ENCODE assay signal across 19 cellular contexts in genomic region chr1:35379317-35380000, GRCh38.
DNase-seq lines count a peak whose midpoint lies in the region; ATAC-seq and TF ChIP-seq lines count a peak whose summit lies in the region.
"Had no signal": no experiment of that assay in that cellular context is flagged by ENCODE, and none has a peak within 500 bp of the region (broad histone marks: within the 10 kb centered on the region; RNA-seq: fewer than 3 reads in every experiment).

No MANE protein-coding gene starts in this region.

- CTCF ChIA-PET in WTC11 (lab: Charles Lee) = interaction anchor here (1.3 kb wide), 1 partner anchor 9 kb away, joined by 3 read pairs; no protein-coding TSS in a partner anchor

- peak in 1 of 2 donors; percentile 36 for ATAC-seq in right cardiac atrium
- ATAC-seq in heart right ventricle = no peak
- ATAC-seq in WTC11 = no peak

- no peaks in the 10 kb centered on the region for H3K9me3 Mint-ChIP-seq in WTC11
- H3K9me3 Mint-ChIP-seq: CD8-positive, alpha-beta memory T cell; HFFc6 had no signal

- H3K9me3 ChIP-seq in right cardiac atrium (ENCODE audit: control insufficient read depth, low read length) (no peaks in the 10 kb centered on the region), heart right ventricle (no peaks in the 10 kb centered on the region)
- H3K9me3 ChIP-seq: SJCRH30 had no signal

- no peaks in the 10 kb centered on the region for H3K27me3 Mint-ChIP-seq in WTC11 (ENCODE audit: low read depth)
- H3K27me3 Mint-ChIP-seq: CD8-positive, alpha-beta memory T cell had no signal

- no peak for TF ChIP-seq CTCF in heart right ventricle (IDR thresholded peaks at IDR 0.05)
- no peak for TF ChIP-seq CTCF in WTC11 (IDR thresholded peaks at IDR 0.05)

- no peaks in the 10 kb centered on the region for H3K4me1 ChIP-seq in right cardiac atrium (ENCODE audit: control insufficient read depth, insufficient read depth, low read length)
- H3K4me1 ChIP-seq in heart right ventricle = no peaks in the 10 kb centered on the region
- H3K4me1 ChIP-seq: SJCRH30 had no signal

- no peak overlapping the region for H3K27ac ChIP-seq in right cardiac atrium (ENCODE audit: low read length)
- no peak overlapping the region for H3K27ac ChIP-seq in heart right ventricle
- H3K27ac ChIP-seq: C4-2B, KMS-11, SJCRH30 had no signal

- no peak overlapping the region for H3K4me3 Mint-ChIP-seq in WTC11
- H3K4me3 Mint-ChIP-seq: CD8-positive, alpha-beta memory T cell; HFFc6 had no signal

- H3K36me3 Mint-ChIP-seq in WTC11 = peaks cover 4% of the 10 kb centered on the region

- WGBS in right cardiac atrium = 69% methylated on average over 16 of the region's 16 CpGs
- 54 to 77% methylated on average over 16 of the region's 16 CpGs for WGBS in heart right ventricle, 2 donors

- peaks cover 14% of the 10 kb centered on the region for H3K4me1 Mint-ChIP-seq in WTC11
- H3K4me1 Mint-ChIP-seq: CD8-positive, alpha-beta memory T cell had no signal

- intact Hi-C loops in right cardiac atrium (cut with DNase I) = no loop called here
- intact Hi-C loops in heart right ventricle (cut with DNase I) = loop anchor here in 2 of 10 donors (10.0 kb wide), 2 partner anchors 65 to 175 kb away; no protein-coding TSS in a partner anchor

- H3K27me3 ChIP-seq in right cardiac atrium (ENCODE audit: control insufficient read depth, insufficient read depth) = no peaks in the 10 kb centered on the region
- H3K27me3 ChIP-seq in heart right ventricle = no peaks in the 10 kb centered on the region
- H3K27me3 ChIP-seq: SJCRH30 had no signal

- peaks cover 0 to 41% (median 0%) of the 10 kb centered on the region in 9 donors for H3K36me3 ChIP-seq in heart right ventricle

- POLR2A ChIA-PET in WTC11 (lab: Charles Lee) = no interaction called here

- H3K27ac Mint-ChIP-seq in WTC11 = peak overlapping the region; percentile 58
- H3K27ac Mint-ChIP-seq: CD8-positive, alpha-beta memory T cell; HFFc6 had no signal

- peak in 2 of 3 donors; percentile 47 to 79 for DNase-seq in right cardiac atrium
- no peak for DNase-seq in heart right ventricle
- DNase-seq in WTC11 (ENCODE audit: low spot score) = no peak
- peak; percentile 84 for DNase-seq in foreskin melanocyte
- no peak for DNase-seq in medulla oblongata (ENCODE audit: extremely low spot score)
- no peak for DNase-seq in activated CD4-positive, alpha-beta T cell treated with anti-CD3 and anti-CD28 coated beads for 1 hour
- no peak for DNase-seq in HT-29 (ENCODE audit: low spot score)
- DNase-seq: CD8-positive, alpha-beta memory T cell; DMS53; GDM1; HFFc6; NCI-H1694; NCI-H2081; NCI-H2171; NCI-H524 treated with DMSO at 0.1 percent for 48 hours; OCI-M1; SJCRH30 had no signal

- no peak overlapping the region for H3K4me3 ChIP-seq in right cardiac atrium (ENCODE audit: low read length)
- H3K4me3 ChIP-seq in heart right ventricle = no peak overlapping the region
- H3K4me3 ChIP-seq: SJCRH30 had no signal

TF ChIP-seq in WTC11, 78 proteins besides CTCF, POLR2A, EP300 and RAD21:
- TF ChIP-seq ARID4B (CRISPR knock-in tag; IDR thresholded peaks at IDR 0.05; ENCODE audit: borderline replicate concordance) = no peak
- TF ChIP-seq ATF1 (CRISPR knock-in tag; IDR thresholded peaks at IDR 0.05) = no peak
- no peak for TF ChIP-seq RORB (CRISPR knock-in tag; IDR thresholded peaks at IDR 0.05)
- no peak for TF ChIP-seq OVOL2 (CRISPR knock-in tag; IDR thresholded peaks at IDR 0.05; ENCODE audit: borderline replicate concordance)
- TF ChIP-seq ZNF138 (CRISPR knock-in tag; conservative IDR thresholded peaks at IDR 0.05) = no peak
- TF ChIP-seq ZBTB21 (CRISPR knock-in tag; IDR thresholded peaks at IDR 0.05; ENCODE audit: borderline replicate concordance) = no peak
- TF ChIP-seq, protein P1, sequence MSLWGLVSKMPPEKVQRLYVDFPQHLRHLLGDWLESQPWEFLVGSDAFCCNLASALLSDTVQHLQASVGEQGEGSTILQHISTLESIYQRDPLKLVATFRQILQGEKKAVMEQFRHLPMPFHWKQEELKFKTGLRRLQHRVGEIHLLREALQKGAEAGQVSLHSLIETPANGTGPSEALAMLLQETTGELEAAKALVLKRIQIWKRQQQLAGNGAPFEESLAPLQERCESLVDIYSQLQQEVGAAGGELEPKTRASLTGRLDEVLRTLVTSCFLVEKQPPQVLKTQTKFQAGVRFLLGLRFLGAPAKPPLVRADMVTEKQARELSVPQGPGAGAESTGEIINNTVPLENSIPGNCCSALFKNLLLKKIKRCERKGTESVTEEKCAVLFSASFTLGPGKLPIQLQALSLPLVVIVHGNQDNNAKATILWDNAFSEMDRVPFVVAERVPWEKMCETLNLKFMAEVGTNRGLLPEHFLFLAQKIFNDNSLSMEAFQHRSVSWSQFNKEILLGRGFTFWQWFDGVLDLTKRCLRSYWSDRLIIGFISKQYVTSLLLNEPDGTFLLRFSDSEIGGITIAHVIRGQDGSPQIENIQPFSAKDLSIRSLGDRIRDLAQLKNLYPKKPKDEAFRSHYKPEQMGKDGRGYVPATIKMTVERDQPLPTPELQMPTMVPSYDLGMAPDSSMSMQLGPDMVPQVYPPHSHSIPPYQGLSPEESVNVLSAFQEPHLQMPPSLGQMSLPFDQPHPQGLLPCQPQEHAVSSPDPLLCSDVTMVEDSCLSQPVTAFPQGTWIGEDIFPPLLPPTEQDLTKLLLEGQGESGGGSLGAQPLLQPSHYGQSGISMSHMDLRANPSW (CRISPR knock-in tag; conservative IDR thresholded peaks at IDR 0.05; ENCODE audit: low read depth) = no peak
- TF ChIP-seq NFYB (CRISPR knock-in tag; conservative IDR thresholded peaks at IDR 0.05; ENCODE audit: low read depth) = no peak
- no peak for TF ChIP-seq ZNF423 (CRISPR knock-in tag; IDR thresholded peaks at IDR 0.05)
- no peak for TF ChIP-seq NR1H2 (CRISPR knock-in tag; IDR thresholded peaks at IDR 0.05)
- no peak for TF ChIP-seq EMX1 (CRISPR knock-in tag; IDR thresholded peaks at IDR 0.05)
- TF ChIP-seq SOX15 (CRISPR knock-in tag; IDR thresholded peaks at IDR 0.05) = no peak
- no peak for TF ChIP-seq ATF6 (CRISPR knock-in tag; IDR thresholded peaks at IDR 0.05)
- TF ChIP-seq IRF2 (CRISPR knock-in tag; IDR thresholded peaks at IDR 0.05; ENCODE audit: borderline replicate concordance, low read depth) = no peak
- TF ChIP-seq ZNF121 (CRISPR knock-in tag; IDR thresholded peaks at IDR 0.05) = no peak

Comparison
In these comparisons a context has a peak if more than half of its experiments do, and no peak if none do; other contexts are left out.
1. DNase-seq: peak in right cardiac atrium (2 of 3) and foreskin melanocyte (single experiment); none in heart right ventricle (0 of 2), WTC11 (single experiment), medulla oblongata (single experiment), activated CD4-positive, alpha-beta T cell treated with anti-CD3 and anti-CD28 coated beads for 1 hour (single experiment) and HT-29 (single experiment).